In genomic region chr12:101819467-101819866, GRCh38 we compare ENCODE assay signal across 1 cellular context.
A peak's percentile ranks its signal among the peaks of the same experiment; 100 is the strongest.
TF ChIP-seq lines count a peak whose summit lies in the region.

No MANE protein-coding gene starts in this region.

TF ChIP-seq in GM12878, 131 proteins besides CTCF, POLR2A, EP300 and RAD21 (continued from another document):
- TF ChIP-seq ATF2 (IDR thresholded peaks at IDR 0.05; ENCODE audit: low read length) (peak; percentile 53; the same call in 1 of the 2 replicates), JUNB (IDR thresholded peaks at IDR 0.05) (peak; percentile 92), RUNX3 (IDR thresholded peaks at IDR 0.05; ENCODE audit: low read length) (peak; percentile 74), NFIC (IDR thresholded peaks at IDR 0.05; ENCODE audit: low read depth, low read length) (peak; percentile 54; the same call in 1 of the 2 replicates), ETV6 (conservative IDR thresholded peaks at IDR 0.05 in 1 of 2, IDR thresholded peaks at IDR 0.05 in 1 of 2; ENCODE audit: borderline replicate concordance in 1 of 2, low read depth in 1 of 2) (peak in 1 of 2 experiments; percentile 25; a peak in 1 of 4 replicates), ZNF24 (IDR thresholded peaks at IDR 0.05) (0 out of 2 replicates have a peak, but pooled peaks have one; percentile 19), SRF (IDR thresholded peaks at IDR 0.05; ENCODE audit: low read depth in 2 of 2, low read length in 2 of 2) (peak in 1 of 2 experiments; percentile 69; a peak in 1 of 4 replicates), MLLT1 (IDR thresholded peaks at IDR 0.05) (peak; percentile 71; the same call in 1 of the 2 replicates), ASH2L (IDR thresholded peaks at IDR 0.05; ENCODE audit: borderline replicate concordance, low read depth) (0 out of 2 replicates have a peak, but pooled peaks have one; percentile 41), CBFB (IDR thresholded peaks at IDR 0.05; ENCODE audit: low read depth) (no peak), GABPA (IDR thresholded peaks at IDR 0.05; ENCODE audit: low read depth) (0 out of 2 replicates have a peak, but pooled peaks have one; percentile 8), SPI1 (IDR thresholded peaks at IDR 0.05; ENCODE audit: borderline replicate concordance, insufficient read depth, low read depth, low read length) (no peak), CREB1 (IDR thresholded peaks at IDR 0.05; ENCODE audit: low read depth) (0 out of 2 replicates have a peak, but pooled peaks have one; percentile 14), POU2F2 (IDR thresholded peaks at IDR 0.05; ENCODE audit: borderline replicate concordance, low read depth, low read length) (peak; percentile 23; the same call in 1 of the 3 replicates), ZNF622 (IDR thresholded peaks at IDR 0.05) (no peak), KLF5 (IDR thresholded peaks at IDR 0.05; ENCODE audit: partially characterized antibody) (no peak), YBX1 (IDR thresholded peaks at IDR 0.05) (no peak)
TF ChIP-seq in GM12878: peak in this region for 14.
